ENCODE assay signal across 1 cellular context in genomic region chr12:107788690-107789458, GRCh38.
TF ChIP-seq lines count a peak whose summit lies in the region.

No MANE protein-coding gene starts in this region.

TF ChIP-seq in K562, 482 proteins besides CTCF, POLR2A, EP300 and RAD21:
- TF ChIP-seq ZNF280A (IDR thresholded peaks at IDR 0.05; ENCODE audit: low read depth, partially characterized antibody) (no peak), NRF1 (conservative IDR thresholded peaks at IDR 0.05 in 1 of 2, IDR thresholded peaks at IDR 0.05 in 1 of 2) (peak; percentile 45 to 54; a peak in 3 of 4 replicates)
